ENCODE assay signal across 17 cellular contexts in genomic region chr15:22955544-22956085, GRCh38. TPM values are rescaled to one million over a fixed set of nuclear protein-coding genes. Genes with fewer than 3 reads are reported as not detected.
DNase-seq lines count a peak whose midpoint lies in the region; ATAC-seq and TF ChIP-seq lines count a peak whose summit lies in the region.
"Had no signal": no experiment of that assay in that cellular context is flagged by ENCODE, and none has a peak within 500 bp of the region (broad histone marks: within the 10 kb centered on the region; RNA-seq: fewer than 3 reads in every experiment).

No MANE protein-coding gene starts in this region.

- TF ChIP-seq CTCF in RWPE2 (IDR thresholded peaks at IDR 0.05; ENCODE audit: poor library complexity, severe bottlenecking), result no peak

- no peak overlapping the region for H3K4me3 ChIP-seq in H7 (ENCODE audit: insufficient read depth, low read depth, low read length)
- no peak overlapping the region for H3K4me3 ChIP-seq in RWPE2 (ENCODE audit: severe bottlenecking)
- H3K4me3 ChIP-seq in skeletal muscle tissue (ENCODE audit: low read length in 3 of 3), result no peak overlapping the region
- H3K4me3 ChIP-seq: cardiac muscle cell, uterus had no signal

- H3K27ac ChIP-seq in RWPE2 (ENCODE audit: poor library complexity, severe bottlenecking), result no peak overlapping the region
- H3K27ac ChIP-seq in layer of hippocampus (ENCODE audit: low read depth, low read length), result peak overlapping the region; percentile 52
- H3K27ac ChIP-seq in skeletal muscle tissue (ENCODE audit: low read depth, low read length), result no peak overlapping the region
- H3K27ac ChIP-seq: cardiac muscle cell had no signal

- peak overlapping the region in 2 of 3 donors; percentile 1 to 16 for H3K9ac ChIP-seq in skeletal muscle tissue (ENCODE audit: low read depth in 1 of 3, low read length in 3 of 3)

- H3K4me1 ChIP-seq in RWPE2 (ENCODE audit: insufficient read depth, poor library complexity, severe bottlenecking), result peaks cover 20% of the 10 kb centered on the region
- peaks cover 35 to 52% (median 42%) of the 10 kb centered on the region in 3 donors for H3K4me1 ChIP-seq in skeletal muscle tissue (ENCODE audit: control insufficient read depth in 3 of 3, insufficient read depth in 3 of 3, low read length in 3 of 3)

- H3K9me3 ChIP-seq in RWPE2 (ENCODE audit: severe bottlenecking) (no peaks in the 10 kb centered on the region), skeletal muscle tissue (ENCODE audit: control insufficient read depth in 3 of 3, low read length in 3 of 3) (no peaks in the 10 kb centered on the region)
- H3K9me3 ChIP-seq: uterus had no signal

- no peaks in the 10 kb centered on the region for H3K27me3 ChIP-seq in H7 (ENCODE audit: control insufficient read depth, insufficient read depth, low read length)
- H3K27me3 ChIP-seq in RWPE2 (ENCODE audit: insufficient read depth, poor library complexity, severe bottlenecking), result no peaks in the 10 kb centered on the region
- no peaks in the 10 kb centered on the region for H3K27me3 ChIP-seq in layer of hippocampus (ENCODE audit: control insufficient read depth, insufficient read depth, low read length)
- H3K27me3 ChIP-seq in skeletal muscle tissue (ENCODE audit: control insufficient read depth in 3 of 3, insufficient read depth in 3 of 3, low read length in 3 of 3), result no peaks in the 10 kb centered on the region
- H3K27me3 ChIP-seq: cardiac muscle cell, uterus had no signal

- no peak for ATAC-seq in RWPE2 (ENCODE audit: low read depth)
- ATAC-seq in HG03196 (IDR thresholded peaks at IDR 0.05; ENCODE audit: unreplicated experiment), result no peak
- no peak for ATAC-seq in GM19467 (IDR thresholded peaks at IDR 0.05; ENCODE audit: unreplicated experiment)

- no peaks in the 10 kb centered on the region for H3K36me3 ChIP-seq in H7 (replicated peaks; ENCODE audit: control insufficient read depth, insufficient read depth, low read length)
- H3K36me3 ChIP-seq in RWPE2 (ENCODE audit: low read depth), result no peaks in the 10 kb centered on the region
- no peaks in the 10 kb centered on the region for H3K36me3 ChIP-seq in skeletal muscle tissue (ENCODE audit: control insufficient read depth in 3 of 3, insufficient read depth in 3 of 3, low read length in 3 of 3)
- H3K36me3 ChIP-seq: cardiac muscle cell, uterus had no signal

- peak; percentile 17 for DNase-seq in H7
- DNase-seq in RWPE2 (ENCODE audit: low spot score), result peak; percentile 67
- DNase-seq in iPS-NIHi7 (ENCODE audit: extremely low spot score), result no peak
- DNase-seq: activated CD4-positive, CD25-positive, alpha-beta regulatory T cell; activated naive CD8-positive, alpha-beta T cell treated with anti-CD3 and anti-CD28 coated beads, Interleukin-2, amount 10 ng/mL, durations not matched to agents 7 days and 5 days; Calu3; effector memory CD4-positive, alpha-beta T cell; mesendoderm; NCI-H187 treated with DMSO at 0.1 percent for 48 hours; NCI-H345; stimulated activated naive CD4-positive, alpha-beta T cell treated with Interleukin-2 at 50 U/mL for 16 hours; uterus had no signal

RNA-seq across cellular contexts. Expression of gene CYFIP1, which starts 24.6 kb away (rescaled TPM):
- total RNA-seq in H7 (2014; rRNA removed; shearing (Covaris generic)), result 84.2 and 85.7 TPM in 2 replicates
- total RNA-seq in skeletal muscle tissue, result 49.1 TPM
